In the genomic region with DNA sequence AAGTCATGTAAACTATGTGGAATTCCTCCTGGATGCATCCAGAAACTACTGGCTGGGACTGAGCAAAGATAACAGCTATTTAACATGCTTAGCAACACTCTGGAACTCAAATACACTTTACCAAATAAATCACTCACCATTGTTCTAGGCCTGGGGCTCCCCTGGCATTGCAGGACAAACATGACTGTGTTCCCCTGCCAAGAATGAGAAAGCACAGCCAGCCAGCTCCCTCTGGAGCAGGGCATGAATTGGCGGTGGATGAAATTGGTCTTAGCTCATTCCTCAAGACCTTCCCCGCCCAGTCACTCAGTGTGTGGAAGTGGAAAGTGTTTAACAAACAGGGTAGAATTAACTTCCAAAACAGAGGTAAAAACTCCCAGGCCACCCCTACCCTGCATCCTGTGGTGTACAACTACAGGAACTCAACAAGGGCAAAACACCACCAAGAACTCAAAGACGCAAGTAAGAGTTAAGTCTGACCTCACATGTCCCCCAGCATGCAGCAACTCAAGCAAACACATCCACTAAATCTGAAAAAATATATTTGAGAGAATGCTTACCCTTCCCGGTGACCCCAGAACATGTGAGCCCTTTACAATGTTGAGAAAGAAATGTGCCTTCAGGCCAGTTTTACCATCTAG, we compare ENCODE assay signal across 9 cellular contexts. TPM values are rescaled to one million over a fixed set of nuclear protein-coding genes. Genes with fewer than 3 reads are reported as not detected.
DNase-seq lines count a peak whose midpoint lies in the region; ATAC-seq and TF ChIP-seq lines count a peak whose summit lies in the region.
"Had no signal": no experiment of that assay in that cellular context is flagged by ENCODE, and none has a peak within 500 bp of the region (broad histone marks: within the 10 kb centered on the region; RNA-seq: fewer than 3 reads in every experiment).

No MANE protein-coding gene starts in this region.

- H3K36me3 Mint-ChIP-seq in endodermal cell (ENCODE audit: low read depth) = no peaks in the 10 kb centered on the region

- DNase-seq in Right ventricle myocardium inferior (ENCODE audit: missing footprints) (no peak), cardiac septum (ENCODE audit: low spot score) (no peak), endodermal cell (no peak), mesenteric fat pad (ENCODE audit: low spot score) (peak; percentile 53), uterus (peak in 1 of 2 donors; percentile 37), CD1c-positive myeloid dendritic cell (ENCODE audit: extremely low spot score) (no peak), HuH-7.5 (ENCODE audit: low spot score) (no peak)
- DNase-seq: stimulated activated CD4-positive, alpha-beta T cell treated with anti-CD3 and anti-CD28 coated beads, Interleukin-1b, Interleukin-23, amount 100 ng/mL, for 48 hours had no signal

- no peak overlapping the region for H3K4me3 Mint-ChIP-seq in endodermal cell

- no peak overlapping the region for H3K9ac ChIP-seq in endodermal cell (ENCODE audit: extremely low read depth, low read length, poor library complexity, severe bottlenecking)

- WGBS in endodermal cell (ENCODE audit: insufficient coverage in 1 of 2, insufficient read length in 1 of 2), 2 experiments = 90 to 95% methylated on average over 2 to 3 of the region's 4 CpGs

- H3K27me3 ChIP-seq in endodermal cell (ENCODE audit: control insufficient read depth, insufficient read depth, low read length, poor library complexity, severe bottlenecking) = no peaks in the 10 kb centered on the region
- H3K27me3 ChIP-seq in uterus = no peaks in the 10 kb centered on the region

- peak; percentile 50 for ATAC-seq in Right ventricle myocardium inferior
- no peak for ATAC-seq in HG03432 (IDR thresholded peaks at IDR 0.05; ENCODE audit: unreplicated experiment)

- no peaks in the 10 kb centered on the region for H3K36me3 ChIP-seq in endodermal cell (ENCODE audit: control insufficient read depth, insufficient read depth, low read length)
- H3K36me3 ChIP-seq in uterus = no peaks in the 10 kb centered on the region

- TF ChIP-seq CTCF in endodermal cell (conservative IDR thresholded peaks at IDR 0.05) (no peak), uterus (IDR thresholded peaks at IDR 0.05) (no peak)

- H3K9me3 ChIP-seq in endodermal cell (ENCODE audit: control insufficient read depth, low read length) (peaks cover 35% of the 10 kb centered on the region), uterus (no peaks in the 10 kb centered on the region)

- peaks cover 8% of the 10 kb centered on the region for H3K27me3 Mint-ChIP-seq in endodermal cell (ENCODE audit: insufficient read depth)

- intact Hi-C loops in Right ventricle myocardium inferior (cut with DNase I) = no loop called here
- intact Hi-C loops in cardiac septum (cut with DNase I) = no loop called here
- intact Hi-C loops in uterus (cut with DNase I; ENCODE audit: low total_unique reads) = no loop called here

- no peak overlapping the region for H3K27ac Mint-ChIP-seq in endodermal cell

- no peaks in the 10 kb centered on the region for H3K4me1 Mint-ChIP-seq in endodermal cell

- H3K4me1 ChIP-seq in endodermal cell (ENCODE audit: control insufficient read depth, insufficient read depth, low read length) (no peaks in the 10 kb centered on the region), uterus (no peaks in the 10 kb centered on the region)

- peak overlapping the region; percentile 32 for H3K4me3 ChIP-seq in endodermal cell (ENCODE audit: low read length)
- no peak overlapping the region for H3K4me3 ChIP-seq in uterus

- H3K9me3 Mint-ChIP-seq in endodermal cell = peaks cover 30% of the 10 kb centered on the region

- no peak overlapping the region for H3K27ac ChIP-seq in endodermal cell (ENCODE audit: low read depth, low read length)
- peak overlapping the region; percentile 27 to 61 for H3K27ac ChIP-seq in uterus

- TF ChIP-seq POLR2A in uterus (IDR thresholded peaks at IDR 0.05) = no peak

RNA-seq across cellular contexts. Expression of gene BDKRB2, which starts 58.4 kb away (rescaled TPM):
- total RNA-seq in Right ventricle myocardium inferior (0.76 TPM), cardiac septum (0.57 TPM), endodermal cell (1 to 10 TPM; 1.1 to 3.8 TPM), mesenteric fat pad (11.4 TPM), uterus (10 to 100 TPM in 2 of 4 donors, 1 to 10 TPM in 2; 4.4 to 34.6 (median 11.1) TPM)
- polyA plus RNA-seq in endodermal cell (2013, experiment 1 of 2) = 0.57 TPM
- polyA plus RNA-seq in endodermal cell (2013, experiment 2 of 2) = 0.87 TPM
